ENCODE assay signal across 8 cellular contexts in genomic region chr17:16215002-16215272, GRCh38. TPM values are rescaled to one million over a fixed set of nuclear protein-coding genes. Genes with fewer than 3 reads are reported as not detected.
DNase-seq lines count a peak whose midpoint lies in the region; ATAC-seq, FAIRE-seq and TF ChIP-seq lines count a peak whose summit lies in the region.

No MANE protein-coding gene starts in this region.

- DNase-seq in AG04449 (ENCODE audit: low read depth, low spot score), result no peak
- peak; percentile 57 for DNase-seq in RKO (ENCODE audit: low spot score)
- peak in 3 of 4 experiments; percentile 39 to 54 (median 43) for DNase-seq in K562 (ENCODE audit: extremely low read depth in 1 of 4, low spot score in 3 of 4)
- no peak for DNase-seq in immature natural killer cell
- DNase-seq in stimulated activated CD4-positive, alpha-beta T cell treated with anti-CD3 and anti-CD28 coated beads, TNF-alpha, amount 100 ng/mL, for 24 hours (ENCODE audit: low read depth in 3 of 3), result peak in 2 of 3 experiments; percentile 6 to 42
- DNase-seq in central memory CD4-positive, alpha-beta T cell, result no peak

- no peaks in the 10 kb centered on the region for H3K9me3 Mint-ChIP-seq in immature natural killer cell

- no peaks in the 10 kb centered on the region for H3K9me1 ChIP-seq in K562 (ENCODE audit: control insufficient read depth, insufficient read depth, low read length)

- peaks cover 51 to 69% of the 10 kb centered on the region in 2 donors for H3K4me1 Mint-ChIP-seq in immature natural killer cell

- H3K36me3 Mint-ChIP-seq in immature natural killer cell, result no peaks in the 10 kb centered on the region

- CTCF ChIA-PET in AG04449 (lab: Yijun Ruan, JAX), result interaction anchor here (1.3 to 2.7 kb wide), 6 partner anchors 9 to 149 kb away, joined by 3 to 9 read pairs (median 4); partner anchors contain the start of gene CENPV
- CTCF ChIA-PET in K562 (lab: Yijun Ruan, JAX; ENCODE audit: low intra/inter-chr PET ratio), result no interaction called here

- BruUV-seq in K562 (replicated peaks; lab: Mats Ljungman, UMichigan), result no TSS peak

- in situ Hi-C loops in K562 (cut with MboI), result no loop called here

- TF ChIP-seq CTCF in AG04449 (IDR thresholded peaks at IDR 0.05; ENCODE audit: insufficient read depth, low read length, missing control alignments) (no peak), K562 (IDR thresholded peaks at IDR 0.05 in 2 of 3, conservative IDR thresholded peaks at IDR 0.05 in 1 of 3; ENCODE audit: insufficient read depth in 2 of 3, low read depth in 1 of 3, low read length in 3 of 3) (no peak)

- H3K4me3 Mint-ChIP-seq in immature natural killer cell, result peak overlapping the region; percentile 93 to 97 (median 95)

- H3K4me3 ChIP-seq in AG04449 (ENCODE audit: low read depth, low read length) (peak overlapping the region; percentile 77), K562 (peak overlapping the region; percentile 97)

- peaks cover 0 to 12% of the 10 kb centered on the region in 2 experiments; a peak in 2 of 5 replicates for H3K4me1 ChIP-seq in K562 (replicated peaks in 1 of 2; ENCODE audit: control insufficient read depth in 2 of 2, insufficient read depth in 2 of 2, low read length in 2 of 2)

- no peaks in the 10 kb centered on the region for H3K27me3 ChIP-seq in K562 (ENCODE audit: control insufficient read depth in 2 of 2, insufficient read depth in 2 of 2, low read length in 2 of 2)

- H3K36me3 ChIP-seq in K562 (ENCODE audit: control insufficient read depth, insufficient read depth, low read length), result peaks cover 9% of the 10 kb centered on the region; the same call in 1 of the 3 replicates

- H3K9me3 ChIP-seq in K562 (replicated peaks; ENCODE audit: control insufficient read depth, insufficient read depth, low read depth, low read length), result no peaks in the 10 kb centered on the region

- peak overlapping the region; percentile 84 for H3K4me2 ChIP-seq in K562 (ENCODE audit: insufficient read depth, low read length)

- H3K9ac ChIP-seq in K562 (ENCODE audit: insufficient read depth in 1 of 2, low read depth in 2 of 2, low read length in 2 of 2), result peak overlapping the region; percentile 96 to 99

- peak overlapping the region; percentile 85 to 96 (median 92) for H3K27ac Mint-ChIP-seq in immature natural killer cell

- intact Hi-C loops in K562 (cut with micrococcal nuclease), result loop anchor here (5.0 to 10.0 kb wide), 2 partner anchors 72 to 210 kb away; no protein-coding TSS in a partner anchor

- peak overlapping the region; percentile 97 for H3K27ac ChIP-seq in K562 (ENCODE audit: extremely low read depth, low read depth, low read length)

- POLR2A ChIA-PET in AG04449 (lab: Yijun Ruan, JAX), result interaction anchor here (1.0 to 1.8 kb wide), 5 partner anchors 9 to 224 kb away, joined by 4 to 5 read pairs (median 4); partner anchors contain the start of gene UBB
- POLR2A ChIA-PET in K562 (lab: Yijun Ruan, JAX), result interaction anchor here (0.7 to 1.6 kb wide), 4 partner anchors 9 to 224 kb away, joined by 3 to 10 read pairs (median 4); no protein-coding TSS in a partner anchor

- H4K20me1 ChIP-seq in K562 (replicated peaks; ENCODE audit: control insufficient read depth, insufficient read depth, low read length), result 0 out of 2 replicates have a peak, but pooled peaks cover 3% of the 10 kb centered on the region

- FAIRE-seq in K562 (lab: Jason Lieb, UNC), result no peak

- no peak for TF ChIP-seq RAD21 in K562 (CRISPR knock-in tag; conservative IDR thresholded peaks at IDR 0.05 in 1 of 2, IDR thresholded peaks at IDR 0.05 in 1 of 2)

- no CpG with 5 or more reads among the region's 27 CpGs for WGBS in K562 (ENCODE audit: insufficient coverage, low coverage, missing lambda C conversion rate)

- no peak for TF ChIP-seq EP300 in K562 (IDR thresholded peaks at IDR 0.05; ENCODE audit: low read length)

- TF ChIP-seq POLR2A in K562 (conservative IDR thresholded peaks at IDR 0.05), result no peak

- peak overlapping the region; percentile 78; the same call in 1 of the 2 replicates for H2AFZ ChIP-seq in K562 (ENCODE audit: low read depth, low read length)

- ATAC-seq in GM18858 (IDR thresholded peaks at IDR 0.05; ENCODE audit: unreplicated experiment) (peak; percentile 27), HG03060 (IDR thresholded peaks at IDR 0.05; ENCODE audit: low read depth, unreplicated experiment) (peak; percentile 24), K562 (peak; percentile 72)

- H3K79me2 ChIP-seq in K562 (ENCODE audit: control insufficient read depth, insufficient read depth, low read length), result peaks cover 93% of the 10 kb centered on the region

- peaks cover 0 to 10% (median 8%) of the 10 kb centered on the region in 3 donors for H3K27me3 Mint-ChIP-seq in immature natural killer cell (ENCODE audit: low read depth in 3 of 3)

TF ChIP-seq in K562, 482 proteins besides CTCF, POLR2A, EP300 and RAD21:
- peak; percentile 24; the same call in 1 of the 2 replicates for TF ChIP-seq ZBTB7A (IDR thresholded peaks at IDR 0.05; ENCODE audit: borderline replicate concordance, control insufficient read depth, low read depth, low read length)
- TF ChIP-seq SIN3A (IDR thresholded peaks at IDR 0.05; ENCODE audit: borderline replicate concordance in 2 of 2, control insufficient read depth in 1 of 2, low read depth in 2 of 2, low read length in 2 of 2), result 0 out of 4 replicates have a peak, but pooled peaks of 1 of the 2 experiments have one; percentile 32
- peak; percentile 13 for TF ChIP-seq RBM22 (IDR thresholded peaks at IDR 0.05; ENCODE audit: low read depth, low read length, poor library complexity, severe bottlenecking)
- TF ChIP-seq OTX1 (CRISPR knock-in tag; IDR thresholded peaks at IDR 0.05), result no peak
- TF ChIP-seq, protein P1, sequence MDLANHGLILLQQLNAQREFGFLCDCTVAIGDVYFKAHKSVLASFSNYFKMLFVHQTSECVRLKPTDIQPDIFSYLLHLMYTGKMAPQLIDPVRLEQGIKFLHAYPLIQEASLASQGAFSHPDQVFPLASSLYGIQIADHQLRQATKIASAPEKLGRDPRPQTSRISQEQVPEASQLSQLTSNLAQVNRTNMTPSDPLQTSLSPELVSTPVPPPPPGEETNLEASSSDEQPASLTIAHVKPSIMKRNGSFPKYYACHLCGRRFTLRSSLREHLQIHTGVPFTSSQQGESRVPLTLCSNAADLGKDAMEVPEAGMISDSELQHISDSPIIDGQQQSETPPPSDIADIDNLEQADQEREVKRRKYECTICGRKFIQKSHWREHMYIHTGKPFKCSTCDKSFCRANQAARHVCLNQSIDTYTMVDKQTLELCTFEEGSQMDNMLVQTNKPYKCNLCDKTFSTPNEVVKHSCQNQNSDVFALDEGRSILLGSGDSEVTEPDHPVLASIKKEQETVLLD (IDR thresholded peaks at IDR 0.05), result no peak
- TF ChIP-seq TEAD1 (CRISPR knock-in tag; IDR thresholded peaks at IDR 0.05), result 0 out of 4 replicates have a peak, but pooled peaks of 1 of the 2 experiments have one; percentile 30
- TF ChIP-seq FIP1L1 (IDR thresholded peaks at IDR 0.05; ENCODE audit: low read depth, low read length, poor library complexity, severe bottlenecking), result peak; percentile 33
- TF ChIP-seq ZNF778 (CRISPR knock-in tag; IDR thresholded peaks at IDR 0.05), result no peak

RNA-seq across cellular contexts. Expression of gene NCOR1, which starts 0.4 kb away (rescaled TPM):
- 137 and 320 TPM in 2 replicates for total RNA-seq in K562 (2011; cell fraction: chromatin; rRNA removed; ENCODE audit: low replicate concordance)
- total RNA-seq in K562 (2011; cell fraction: nucleolus; rRNA removed), result 51.0 and 77.2 TPM in 2 replicates
- 110 and 139 TPM in 2 replicates for total RNA-seq in K562 (2011; cell fraction: nucleoplasm; rRNA removed)
- total RNA-seq in K562 (2014; rRNA removed), result 50.9 and 53.9 TPM in 2 replicates
- total RNA-seq in K562 (2014; rRNA removed; fragmentation: Illumina TruSeq; extraction: Trizol), result 52.5 and 56.8 TPM in 2 replicates
- 54.9 and 57.4 TPM in 2 replicates for total RNA-seq in K562 (2015; rRNA removed; fragmentation: Illumina TruSeq; extraction: Trizol)
- total RNA-seq in K562 (2021), result 62.1 and 66.5 TPM in 2 replicates
- 59.3 and 64.5 TPM in 2 replicates for polyA plus RNA-seq in K562 (2011; rRNA removed)
- polyA plus RNA-seq in K562 (2011; cell fraction: cytosol; rRNA removed), result 58.3 and 89.8 TPM in 2 replicates
- 66.7 and 77.7 TPM in 2 replicates for polyA plus RNA-seq in K562 (2011; cell fraction: nucleus; rRNA removed)
- polyA plus RNA-seq in K562 (2012), result 34.2 and 40.0 TPM in 2 replicates
- polyA plus RNA-seq in K562 (2014; fragmentation: Illumina TruSeq; extraction: Trizol), result 48.7 and 49.8 TPM in 2 replicates
- polyA plus RNA-seq in K562 (2014; fragmentation: Nextera tagmentation; extraction: Ambion mirVana), result 10 to 100 TPM; 20.2 to 35.3 TPM
- 37.5 and 40.1 TPM in 2 replicates for polyA plus RNA-seq in K562 (2014; rRNA removed)
- polyA minus RNA-seq in K562 (2011; rRNA and poly(A)+ RNA removed), result 155 and 172 TPM in 2 replicates
- polyA minus RNA-seq in K562 (2011; cell fraction: cytosol; rRNA and poly(A)+ RNA removed), result 47.7 and 57.5 TPM in 2 replicates
- 58.2 and 97.3 TPM in 2 replicates for polyA minus RNA-seq in K562 (2011; cell fraction: nucleus; rRNA and poly(A)+ RNA removed)
- polyA plus RNA-seq in immature natural killer cell, result 100 to 1,000 TPM in 1 of 3 donors, 10 to 100 TPM in 2; 18.8 to 192 (median 35.0) TPM

RNA-seq across cellular contexts. Expression of gene PIGL, which starts 2.1 kb away (rescaled TPM):
- total RNA-seq in K562 (2011; cell fraction: chromatin; rRNA removed; ENCODE audit: low replicate concordance), result 121 and 141 TPM in 2 replicates
- total RNA-seq in K562 (2011; cell fraction: nucleolus; rRNA removed), result 109 and 111 TPM in 2 replicates
- total RNA-seq in K562 (2011; cell fraction: nucleoplasm; rRNA removed), result 115 and 144 TPM in 2 replicates
- 23.6 and 26.4 TPM in 2 replicates for total RNA-seq in K562 (2014; rRNA removed)
- total RNA-seq in K562 (2014; rRNA removed; fragmentation: Illumina TruSeq; extraction: Trizol), result 22.7 and 24.5 TPM in 2 replicates
- total RNA-seq in K562 (2015; rRNA removed; fragmentation: Illumina TruSeq; extraction: Trizol), result 19.9 and 20.7 TPM in 2 replicates
- 27.7 and 29.6 TPM in 2 replicates for total RNA-seq in K562 (2021)
- 43.4 and 53.0 TPM in 2 replicates for polyA plus RNA-seq in K562 (2011; rRNA removed)
- polyA plus RNA-seq in K562 (2011; cell fraction: cytosol; rRNA removed), result 25.8 and 37.0 TPM in 2 replicates
- polyA plus RNA-seq in K562 (2011; cell fraction: nucleus; rRNA removed), result 236 and 238 TPM in 2 replicates
- 16.5 and 22.9 TPM in 2 replicates for polyA plus RNA-seq in K562 (2012)
- polyA plus RNA-seq in K562 (2014; fragmentation: Illumina TruSeq; extraction: Trizol), result 25.6 and 26.5 TPM in 2 replicates
- 10 to 100 TPM; 54.2 to 55.3 TPM for polyA plus RNA-seq in K562 (2014; fragmentation: Nextera tagmentation; extraction: Ambion mirVana)
- polyA plus RNA-seq in K562 (2014; rRNA removed), result 34.2 and 39.1 TPM in 2 replicates
- polyA minus RNA-seq in K562 (2011; rRNA and poly(A)+ RNA removed), result 23.3 and 27.9 TPM in 2 replicates
- 10.3 and 11.0 TPM in 2 replicates for polyA minus RNA-seq in K562 (2011; cell fraction: cytosol; rRNA and poly(A)+ RNA removed)
- polyA minus RNA-seq in K562 (2011; cell fraction: nucleus; rRNA and poly(A)+ RNA removed), result 28.1 and 40.4 TPM in 2 replicates
- 10 to 100 TPM in 1 of 3 donors, 1 to 10 TPM in 2; 4.1 to 12.4 (median 4.4) TPM for polyA plus RNA-seq in immature natural killer cell

Comparison
In these comparisons a context has a peak if more than half of its experiments do, and no peak if none do; other contexts are left out.
1. DNase-seq: peak in RKO (single experiment), K562 (3 of 4) and stimulated activated CD4-positive, alpha-beta T cell treated with anti-CD3 and anti-CD28 coated beads, TNF-alpha, amount 100 ng/mL, for 24 hours (2 of 3); none in AG04449 (single experiment), immature natural killer cell (0 of 3) and central memory CD4-positive, alpha-beta T cell (single experiment).
2. Peak in every context shown above with its lines, with median percentiles within 50 percentile points of each other: ATAC-seq.